ENCODE assay signal across 26 cellular contexts in genomic region chr13:86684402-86684801, GRCh38.
DNase-seq lines count a peak whose midpoint lies in the region; ATAC-seq and TF ChIP-seq lines count a peak whose summit lies in the region.
"Had no signal": no experiment of that assay in that cellular context is flagged by ENCODE, and none has a peak within 500 bp of the region (broad histone marks: within the 10 kb centered on the region; RNA-seq: fewer than 3 reads in every experiment).

No MANE protein-coding gene starts in this region.

- no peak overlapping the region for H3K14ac ChIP-seq in H9 (ENCODE audit: insufficient read depth, low read length)

- H3K27me3 Mint-ChIP-seq in H9 (ENCODE audit: low read depth), result no peaks in the 10 kb centered on the region
- H3K27me3 Mint-ChIP-seq: activated CD4-positive, alpha-beta T cell treated with anti-CD3 and anti-CD28 coated beads for 36 hours; CD4-positive, alpha-beta memory T cell; dendritic cell treated with granulocyte-macrophage colony-stimulating factor and Interleukin-4, amounts not matched to agents 40 ng/mL and 50 ng/mL, for 4 days had no signal

- no peak overlapping the region for H4K8ac ChIP-seq in H9 (replicated peaks; ENCODE audit: insufficient read length, low read depth, low read length)

- H3K9me3 ChIP-seq in PC-3 (ENCODE audit: low read length) (no peaks in the 10 kb centered on the region), H9 (ENCODE audit: control insufficient read depth, low read depth, low read length) (no peaks in the 10 kb centered on the region)
- H3K9me3 ChIP-seq: SJCRH30, transverse colon had no signal

- H3K27ac ChIP-seq in PC-3 (ENCODE audit: low read length) (no peak overlapping the region), H9 (ENCODE audit: insufficient read length, low read depth, low read length) (no peak overlapping the region)
- H3K27ac ChIP-seq: GM23248, SJCRH30, transverse colon had no signal

- H4K91ac ChIP-seq in H9 (ENCODE audit: insufficient read length, low read depth, low read length), result no peak overlapping the region

- H3K9me2 ChIP-seq in PC-3 (replicated peaks; ENCODE audit: low read length), result no peaks in the 10 kb centered on the region

- H3K9ac ChIP-seq in PC-3 (ENCODE audit: low read length), result no peak overlapping the region
- no peak overlapping the region for H3K9ac ChIP-seq in H9 (ENCODE audit: extremely low read depth, insufficient read length, low read length)
- H3K9ac ChIP-seq: GM23248 had no signal

- intact Hi-C loops in PC-3 (cut with micrococcal nuclease), result no loop called here

- H3K79me1 ChIP-seq in H9 (ENCODE audit: insufficient read depth, low read depth, low read length, poor library complexity, severe bottlenecking), result no peaks in the 10 kb centered on the region

- H3K4me1 Mint-ChIP-seq in H9, result no peaks in the 10 kb centered on the region
- H3K4me1 Mint-ChIP-seq: activated CD4-positive, alpha-beta T cell treated with anti-CD3 and anti-CD28 coated beads for 36 hours; CD4-positive, alpha-beta memory T cell; natural killer cell had no signal

- H3K56ac ChIP-seq in H9 (ENCODE audit: insufficient read length, low read depth, low read length), result no peak overlapping the region

- H3T11ph ChIP-seq in H9 (ENCODE audit: low read length), result no peak overlapping the region

- peaks cover 3% of the 10 kb centered on the region in 2 experiments; a peak in 4 of 5 replicates for H3K9me3 Mint-ChIP-seq in H9

- TF ChIP-seq CTCF in PC-3 (conservative IDR thresholded peaks at IDR 0.05; ENCODE audit: low read depth, low read length) (no peak), H9 (conservative IDR thresholded peaks at IDR 0.05) (no peak)

- H3K36me3 ChIP-seq in PC-3 (ENCODE audit: low read depth, low read length), result no peaks in the 10 kb centered on the region
- H3K36me3 ChIP-seq: SJCRH30, transverse colon had no signal

- no peak overlapping the region for H2AK5ac ChIP-seq in H9 (ENCODE audit: insufficient read length, low read length)

- no peaks in the 10 kb centered on the region for H3K79me2 ChIP-seq in PC-3 (ENCODE audit: low read length)
- no peaks in the 10 kb centered on the region for H3K79me2 ChIP-seq in H9 (ENCODE audit: insufficient read depth, low read length)

- H3K4me3 Mint-ChIP-seq in H9, result no peak overlapping the region
- H3K4me3 Mint-ChIP-seq: activated CD4-positive, alpha-beta T cell treated with anti-CD3 and anti-CD28 coated beads for 36 hours; activated T-cell treated with anti-CD3 and anti-CD28 coated beads, Interleukin-2, amount 50 U/mL, for 4 hours; CD4-positive, alpha-beta memory T cell; dendritic cell treated with granulocyte-macrophage colony-stimulating factor and Interleukin-4, amounts not matched to agents 40 ng/mL and 50 ng/mL, for 4 days; natural killer cell had no signal

- H2BK5ac ChIP-seq in H9 (ENCODE audit: insufficient read length, low read length), result no peak overlapping the region

- CTCF ChIA-PET in PC-3 (lab: Charles Lee), result no interaction called here

- POLR2A ChIA-PET in PC-3 (lab: Charles Lee; ENCODE audit: unreplicated experiment), result no interaction called here

- H3K4me3 ChIP-seq in PC-3 (ENCODE audit: low read length), result no peak overlapping the region
- H3K4me3 ChIP-seq: GM23248, SJCRH30, transverse colon had no signal

- no peak overlapping the region for H3K18ac ChIP-seq in H9 (ENCODE audit: insufficient read length, low read depth, low read length)

- no peak overlapping the region for H2BK120ac ChIP-seq in H9 (ENCODE audit: low read depth, low read length, poor library complexity, severe bottlenecking)

- no peaks in the 10 kb centered on the region for H3K36me3 Mint-ChIP-seq in H9 (ENCODE audit: insufficient read depth in 1 of 3, low read depth in 3 of 3)
- H3K36me3 Mint-ChIP-seq: CD4-positive, alpha-beta memory T cell; natural killer cell had no signal

- H4K20me1 ChIP-seq in PC-3 (ENCODE audit: low read length) (no peaks in the 10 kb centered on the region), H9 (ENCODE audit: control insufficient read depth, insufficient read depth, insufficient read length) (no peaks in the 10 kb centered on the region)

- H3K23ac ChIP-seq in H9 (ENCODE audit: insufficient read length, low read depth, low read length), result no peak overlapping the region

- no peak overlapping the region for H3K27ac Mint-ChIP-seq in H9
- H3K27ac Mint-ChIP-seq: activated CD4-positive, alpha-beta T cell treated with anti-CD3 and anti-CD28 coated beads for 36 hours; CD4-positive, alpha-beta memory T cell; dendritic cell treated with granulocyte-macrophage colony-stimulating factor and Interleukin-4, amounts not matched to agents 40 ng/mL and 50 ng/mL, for 4 days; natural killer cell had no signal

- no peak overlapping the region for H2AFZ ChIP-seq in PC-3 (ENCODE audit: low read length)
- H2AFZ ChIP-seq in H9 (ENCODE audit: low read length), result no peak overlapping the region
- H2AFZ ChIP-seq: GM23248 had no signal

- ATAC-seq in PC-3 (peak; percentile 98), GM21367 (IDR thresholded peaks at IDR 0.05; ENCODE audit: unreplicated experiment) (no peak)
- ATAC-seq: activated CD4-positive, alpha-beta T cell treated with anti-CD3 and anti-CD28 coated beads for 36 hours; activated T-cell treated with anti-CD3 and anti-CD28 coated beads, Interleukin-2, amount 50 U/mL, for 4 hours; natural killer cell; Panc1 had no signal

- H2BK20ac ChIP-seq in H9 (ENCODE audit: low read depth, low read length, poor library complexity, severe bottlenecking), result no peak overlapping the region

- no peaks in the 10 kb centered on the region for H3F3A ChIP-seq in PC-3 (ENCODE audit: low read length, unreplicated experiment)

- H3K4me1 ChIP-seq in PC-3 (ENCODE audit: insufficient read depth, low read length), result no peaks in the 10 kb centered on the region; the same call in 1 of the 2 replicates
- H3K4me1 ChIP-seq in H9 (ENCODE audit: insufficient read depth, low read length), result no peaks in the 10 kb centered on the region
- H3K4me1 ChIP-seq: SJCRH30, transverse colon had no signal

- H4K5ac ChIP-seq in H9 (ENCODE audit: insufficient read length, low read depth, low read length), result no peak overlapping the region

- DNase-seq in NCI-H2081 (lab: John Stamatoyannopoulos, UW) (peak; percentile 13 to 39), NCI-H2081 treated with DMSO at 0.1 percent for 48 hours (lab: John Stamatoyannopoulos, UW) (no peak), NCI-H1105 treated with DMSO at 0.1 percent for 48 hours (lab: John Stamatoyannopoulos, UW) (peak; percentile 77), PC-3 (peak; percentile 55), fibroblast of peridontal ligament (ENCODE audit: extremely low read depth) (peak; percentile 0), H9 (no peak), anterior cingulate cortex (lab: John Stamatoyannopoulos, UW) (no peak)
- DNase-seq: 8988T; activated CD4-positive, alpha-beta T cell treated with anti-CD3 and anti-CD28 coated beads for 36 hours; activated CD8-positive, alpha-beta memory T cell treated with anti-CD3 and anti-CD28 coated beads for 24 hours; activated T-cell treated with anti-CD3 and anti-CD28 coated beads, Interleukin-2, amount 50 U/mL, for 4 hours; AML-193; CD4-positive, alpha-beta memory T cell; DMS 273 treated with DMSO at 0.1 percent for 48 hours; GF-D8; GM23248; islet precursor cell; natural killer cell; NCI-H1048; NCI-H345; SJCRH30; T-helper 1 cell; transverse colon had no signal

- no peak overlapping the region for H2BK12ac ChIP-seq in H9 (ENCODE audit: insufficient read length, low read depth, low read length)

- no peaks in the 10 kb centered on the region for H3K27me3 ChIP-seq in PC-3 (ENCODE audit: low read length)
- H3K27me3 ChIP-seq in H9 (ENCODE audit: insufficient read depth, low read length), result no peaks in the 10 kb centered on the region
- H3K27me3 ChIP-seq: SJCRH30, transverse colon had no signal

- H2BK15ac ChIP-seq in H9 (ENCODE audit: low read depth, low read length), result no peak overlapping the region

- H3K23me2 ChIP-seq in H9 (ENCODE audit: insufficient read length, low read depth, low read length, poor library complexity, severe bottlenecking), result no peaks in the 10 kb centered on the region

- H3K4me2 ChIP-seq in PC-3 (ENCODE audit: low read length) (peak overlapping the region; percentile 24; the same call in 1 of the 2 replicates), H9 (ENCODE audit: insufficient read depth, insufficient read length, low read length) (no peak overlapping the region)

- H3K4ac ChIP-seq in H9 (ENCODE audit: low read depth, low read length), result no peak overlapping the region

- BruUV-seq in PC-3 (replicated peaks; lab: Mats Ljungman, UMichigan), result no TSS peak

Comparison
In these comparisons a context has a peak if more than half of its experiments do, and no peak if none do; other contexts are left out.
1. DNase-seq: peak in NCI-H2081 (2 of 2), NCI-H1105 treated with DMSO at 0.1 percent for 48 hours (single experiment), PC-3 (single experiment) and fibroblast of peridontal ligament (single experiment); none in NCI-H2081 treated with DMSO at 0.1 percent for 48 hours (single experiment), H9 (single experiment) and anterior cingulate cortex (0 of 58).